32 cellular contexts compared by ENCODE assay signal in genomic region chr19:15892012-15892411, GRCh38. TPM values are rescaled to one million over a fixed set of nuclear protein-coding genes. Genes with fewer than 3 reads are reported as not detected.
"Had no signal": no experiment of that assay in that cellular context is flagged by ENCODE, and none has a peak within 500 bp of the region (broad histone marks: within the 10 kb centered on the region; RNA-seq: fewer than 3 reads in every experiment).

No MANE protein-coding gene starts in this region.

- H3K9me3 ChIP-seq: esophagus squamous epithelium, gastroesophageal sphincter, left lung, lower lobe of right lung, mucosa of descending colon had no signal

- H3K36me3 ChIP-seq: esophagus squamous epithelium, gastroesophageal sphincter, heart right ventricle, left lung, lower lobe of right lung had no signal

- H3K4me3 Mint-ChIP-seq: mesothelial cell of epicardium, naive B cell had no signal

- DNase-seq: dermis blood vessel endothelial cell; dorsolateral prefrontal cortex; effector CD4-positive, alpha-beta T cell; effector memory CD4-positive, alpha-beta T cell; esophagus squamous epithelium; foreskin fibroblast; foreskin melanocyte; glutamatergic neuron; head of caudate nucleus; heart right ventricle; hippocampal formation; left cardiac atrium; left lung; left ventricle myocardium superior; lower lobe of right lung; mesenchymal stem cell; mucosa of descending colon; naive B cell had no signal

- H3K4me1 Mint-ChIP-seq: mesothelial cell of epicardium, naive B cell had no signal

- H3K36me3 Mint-ChIP-seq: mesothelial cell of epicardium had no signal

- H3K4me3 ChIP-seq: coronary artery, dorsolateral prefrontal cortex, esophagus squamous epithelium, gastroesophageal sphincter, heart right ventricle, left lung, lower lobe of right lung, mucosa of descending colon had no signal

- H3K27ac Mint-ChIP-seq: mesothelial cell of epicardium, naive B cell had no signal

- FAIRE-seq: colon, endothelial cell of umbilical vein, islet of Langerhans had no signal

- ATAC-seq: gastroesophageal sphincter, heart right ventricle, left cardiac atrium, left lung, left ventricle myocardium superior, lower lobe of right lung, mucosa of descending colon had no signal

- H3K27ac ChIP-seq: coronary artery, dorsolateral prefrontal cortex, esophagus squamous epithelium, gastroesophageal sphincter, heart right ventricle, left lung, lower lobe of right lung had no signal

- H3K27me3 ChIP-seq: left lung had no signal

- H3K4me1 ChIP-seq: esophagus squamous epithelium, gastroesophageal sphincter, heart right ventricle, left lung, lower lobe of right lung had no signal

RNA-seq across cellular contexts. Expression of gene CYP4F2, which starts 5.9 kb away (rescaled TPM):
- total RNA-seq: dermis blood vessel endothelial cell, endothelial cell of umbilical vein, epithelial cell of proximal tubule, gastroesophageal sphincter, heart right ventricle, kidney epithelial cell, left cardiac atrium, left lung, left ventricle myocardium superior, lower lobe of right lung, lung microvascular endothelial cell, mesenteric fat pad, mesothelial cell of epicardium, myocyte had no signal
- polyA plus RNA-seq: endothelial cell of umbilical vein, heart right ventricle had no signal

RNA-seq across cellular contexts. Expression of gene CYP4F11, which starts 42.3 kb away (rescaled TPM):
- total RNA-seq: dermis blood vessel endothelial cell, endothelial cell of umbilical vein, epithelial cell of proximal tubule, lung microvascular endothelial cell, mesothelial cell of epicardium, myocyte had no signal
- polyA plus RNA-seq: endothelial cell of umbilical vein had no signal

RNA-seq across cellular contexts. Expression of gene OR10H4, which starts 56.8 kb away (rescaled TPM):
- total RNA-seq: dermis blood vessel endothelial cell, dorsolateral prefrontal cortex, endothelial cell of umbilical vein, epithelial cell of proximal tubule, esophagus squamous epithelium, gastroesophageal sphincter, heart right ventricle, kidney epithelial cell, left cardiac atrium, left lung, left ventricle myocardium superior, lower leg skin, lower lobe of right lung, lung microvascular endothelial cell, mesenteric fat pad, mesothelial cell of epicardium, mucosa of descending colon, myocyte had no signal
- polyA plus RNA-seq: endothelial cell of umbilical vein, esophagus, heart right ventricle, keratinocyte had no signal
